Comparison of ENCODE assay signal across 9 cellular contexts in genomic region chr10:27152687-27153086, GRCh38. TPM values are rescaled to one million over a fixed set of nuclear protein-coding genes. Genes with fewer than 3 reads are reported as not detected.
DNase-seq lines count a peak whose midpoint lies in the region; ATAC-seq and TF ChIP-seq lines count a peak whose summit lies in the region.
"Had no signal": no experiment of that assay in that cellular context is flagged by ENCODE, and none has a peak within 500 bp of the region (broad histone marks: within the 10 kb centered on the region; RNA-seq: fewer than 3 reads in every experiment).

No MANE protein-coding gene starts in this region.

- H3K36me3 ChIP-seq in HAP-1 (replicated peaks) (peaks cover 14% of the 10 kb centered on the region), WERI-Rb-1 (peaks cover under 1% of the 10 kb centered on the region), skeletal muscle satellite cell (ENCODE audit: insufficient read depth, low read length) (peaks cover 11% of the 10 kb centered on the region), thyroid gland (peaks cover 6 to 10% of the 10 kb centered on the region in 2 donors)

- intact Hi-C loops in thyroid gland (cut with DNase I) = no loop called here

- H3K9me3 ChIP-seq in HAP-1 = no peaks in the 10 kb centered on the region; the same call in 1 of the 2 replicates
- no peaks in the 10 kb centered on the region for H3K9me3 ChIP-seq in WERI-Rb-1 (ENCODE audit: severe bottlenecking)
- H3K9me3 ChIP-seq in skeletal muscle satellite cell (replicated peaks; ENCODE audit: low read length) = no peaks in the 10 kb centered on the region
- H3K9me3 ChIP-seq in thyroid gland = no peaks in the 10 kb centered on the region

- TF ChIP-seq CTCF in WERI-Rb-1 (IDR thresholded peaks at IDR 0.05; ENCODE audit: low read depth, low read length) (no peak), foreskin fibroblast (IDR thresholded peaks at IDR 0.05; ENCODE audit: low read depth, low read length) (no peak), thyroid gland (IDR thresholded peaks at IDR 0.05) (no peak)

- DNase-seq in HAP-1 (ENCODE audit: low spot score in 2 of 2) (no peak), WERI-Rb-1 (no peak), foreskin fibroblast (no peak), thyroid gland (no peak)
- DNase-seq: nucleus accumbens had no signal

- H3K27me3 ChIP-seq in HAP-1 (ENCODE audit: low read depth) = no peaks in the 10 kb centered on the region
- H3K27me3 ChIP-seq in WERI-Rb-1 (ENCODE audit: insufficient read depth, low read depth, severe bottlenecking) = no peaks in the 10 kb centered on the region
- H3K27me3 ChIP-seq in skeletal muscle satellite cell (ENCODE audit: control insufficient read depth, insufficient read depth, low read length) = no peaks in the 10 kb centered on the region
- H3K27me3 ChIP-seq in thyroid gland = no peaks in the 10 kb centered on the region

- ATAC-seq in HG02973 (IDR thresholded peaks at IDR 0.05; ENCODE audit: unreplicated experiment) (no peak), GM18505 (IDR thresholded peaks at IDR 0.05; ENCODE audit: unreplicated experiment) (no peak), HG03442 (IDR thresholded peaks at IDR 0.05; ENCODE audit: unreplicated experiment) (no peak)

- peak overlapping the region; percentile 93 for H3K4me3 ChIP-seq in HAP-1
- peak overlapping the region; percentile 97 for H3K4me3 ChIP-seq in WERI-Rb-1 (ENCODE audit: low read depth, low read length)
- peak overlapping the region; percentile 69 to 77 for H3K4me3 ChIP-seq in foreskin fibroblast (ENCODE audit: low read depth in 1 of 2, low read length in 2 of 2)
- peak overlapping the region; percentile 75 for H3K4me3 ChIP-seq in skeletal muscle satellite cell (ENCODE audit: low read length)
- H3K4me3 ChIP-seq in thyroid gland (replicated peaks in 1 of 3) = no peak overlapping the region

- H3K4me2 ChIP-seq in skeletal muscle satellite cell (ENCODE audit: low read length) = peak overlapping the region; percentile 97

- H3K4me1 ChIP-seq in HAP-1 = peaks cover 12% of the 10 kb centered on the region
- H3K4me1 ChIP-seq in skeletal muscle satellite cell (ENCODE audit: control insufficient read depth, insufficient read depth, low read length) = peaks cover 16% of the 10 kb centered on the region
- H3K4me1 ChIP-seq in thyroid gland = peaks cover 9 to 14% of the 10 kb centered on the region in 2 donors

- in situ Hi-C loops in HAP-1 (cut with MboI; ENCODE audit: low sequenced_read_pairs) = no loop called here

- H3K9ac ChIP-seq in skeletal muscle satellite cell (ENCODE audit: low read depth, low read length) = peak overlapping the region; percentile 99

- TF ChIP-seq POLR2A in GM18505 (IDR thresholded peaks at IDR 0.05; ENCODE audit: borderline replicate concordance, extremely low read depth, insufficient read depth, insufficient read length) = no peak
- TF ChIP-seq POLR2A in thyroid gland (IDR thresholded peaks at IDR 0.05) = no peak

- H3K27ac ChIP-seq in WERI-Rb-1 = no peak overlapping the region
- H3K27ac ChIP-seq in thyroid gland = no peak overlapping the region

RNA-seq across cellular contexts. Expression of gene YME1L1, which starts 1.5 kb away (rescaled TPM):
- 73.8 and 80.9 TPM in 2 replicates for total RNA-seq in skeletal muscle satellite cell (2012; rRNA removed)
- 100 to 1,000 TPM in 1 of 4 donors, 10 to 100 TPM in 3; 74.5 to 106 (median 85.0) TPM for total RNA-seq in thyroid gland

RNA-seq across cellular contexts. Expression of gene MASTL, which starts 2.5 kb away (rescaled TPM):
- 12.0 and 12.9 TPM in 2 replicates for total RNA-seq in skeletal muscle satellite cell (2012; rRNA removed)
- 10 to 100 TPM in 1 of 4 donors, 1 to 10 TPM in 3; 5.5 to 13.1 (median 8.1) TPM for total RNA-seq in thyroid gland

RNA-seq across cellular contexts. Expression of gene ANKRD26, which starts 52.4 kb away (rescaled TPM):
- total RNA-seq in skeletal muscle satellite cell (2012; rRNA removed) = 5.7 and 7.6 TPM in 2 replicates
- total RNA-seq in thyroid gland = 10 to 100 TPM; 13.1 to 18.9 (median 14.5) TPM

Comparison
In these comparisons a context has a peak if more than half of its experiments do, and no peak if none do; other contexts are left out.
1. H3K4me3 ChIP-seq: peak in HAP-1 (single experiment), WERI-Rb-1 (single experiment), foreskin fibroblast (2 of 2) and skeletal muscle satellite cell (single experiment); none in thyroid gland (0 of 3).